In genomic region chr3:48088749-48089466, GRCh38 we compare ENCODE assay signal across 1 cellular context.
A peak's percentile ranks its signal among the peaks of the same experiment; 100 is the strongest.
TF ChIP-seq lines count a peak whose summit lies in the region.

No MANE protein-coding gene starts in this region.

TF ChIP-seq in HepG2, 621 proteins besides CTCF, POLR2A, EP300 and RAD21 (continued from another document and continues in another):
- peak; percentile 86 for TF ChIP-seq ZBED4 (CRISPR knock-in tag; IDR thresholded peaks at IDR 0.05; ENCODE audit: borderline replicate concordance)
- no peak for TF ChIP-seq ATF5 (CRISPR knock-in tag; IDR thresholded peaks at IDR 0.05; ENCODE audit: low read depth)
- TF ChIP-seq MATR3 (CRISPR knock-in tag; IDR thresholded peaks at IDR 0.05), result no peak
- TF ChIP-seq PPARG (CRISPR knock-in tag; conservative IDR thresholded peaks at IDR 0.05), result peak; percentile 54; the same call in 1 of the 2 replicates
- no peak for TF ChIP-seq SNAPC5 (CRISPR knock-in tag; IDR thresholded peaks at IDR 0.05; ENCODE audit: borderline replicate concordance)
- TF ChIP-seq KDM6A (CRISPR knock-in tag; IDR thresholded peaks at IDR 0.05; ENCODE audit: low read depth), result no peak
- peak; percentile 97 for TF ChIP-seq NFYC (CRISPR knock-in tag; IDR thresholded peaks at IDR 0.05)
- 0 out of 2 replicates have a peak, but pooled peaks have one; percentile 19 for TF ChIP-seq ONECUT2 (CRISPR knock-in tag; IDR thresholded peaks at IDR 0.05)
- TF ChIP-seq HMGXB3 (CRISPR knock-in tag; IDR thresholded peaks at IDR 0.05; ENCODE audit: borderline replicate concordance), result peak; percentile 70; the same call in 1 of the 2 replicates
- no peak for TF ChIP-seq GLMP (CRISPR knock-in tag; IDR thresholded peaks at IDR 0.05; ENCODE audit: borderline replicate concordance)
- TF ChIP-seq ZNF737 (CRISPR knock-in tag; IDR thresholded peaks at IDR 0.05; ENCODE audit: borderline replicate concordance), result no peak
- peak; percentile 92 for TF ChIP-seq KDM2A (CRISPR knock-in tag; IDR thresholded peaks at IDR 0.05; ENCODE audit: borderline replicate concordance, low read depth)
- no peak for TF ChIP-seq MAFG (CRISPR knock-in tag; IDR thresholded peaks at IDR 0.05)
- TF ChIP-seq ZBTB25 (CRISPR knock-in tag; IDR thresholded peaks at IDR 0.05), result peak; percentile 78; the same call in 1 of the 2 replicates
- TF ChIP-seq ZNF709 (CRISPR knock-in tag; IDR thresholded peaks at IDR 0.05), result no peak; the same call in 1 of the 2 replicates
- TF ChIP-seq RFX1 (IDR thresholded peaks at IDR 0.05), result no peak
- no peak for TF ChIP-seq ZNF784 (CRISPR knock-in tag; IDR thresholded peaks at IDR 0.05; ENCODE audit: borderline replicate concordance)
- TF ChIP-seq ZKSCAN5 (CRISPR knock-in tag; IDR thresholded peaks at IDR 0.05), result no peak
- TF ChIP-seq HOMEZ (CRISPR knock-in tag; IDR thresholded peaks at IDR 0.05; ENCODE audit: low read depth), result no peak
- no peak for TF ChIP-seq PAF1 (CRISPR knock-in tag; IDR thresholded peaks at IDR 0.05)
- TF ChIP-seq EED (CRISPR knock-in tag; IDR thresholded peaks at IDR 0.05), result no peak
- TF ChIP-seq STAT6 (CRISPR knock-in tag; IDR thresholded peaks at IDR 0.05; ENCODE audit: borderline replicate concordance), result no peak
- TF ChIP-seq PRPF4 (IDR thresholded peaks at IDR 0.05; ENCODE audit: low read depth, low read length, poor library complexity, severe bottlenecking), result no peak
- TF ChIP-seq FLYWCH1 (CRISPR knock-in tag; IDR thresholded peaks at IDR 0.05), result 0 out of 2 replicates have a peak, but pooled peaks have one; percentile 47
- TF ChIP-seq PITX1 (CRISPR knock-in tag; IDR thresholded peaks at IDR 0.05), result peak; percentile 74
- peak; percentile 92 for TF ChIP-seq ZNF274 (CRISPR knock-in tag; IDR thresholded peaks at IDR 0.05)
- peak; percentile 53; the same call in 1 of the 2 replicates for TF ChIP-seq AHR (CRISPR knock-in tag; IDR thresholded peaks at IDR 0.05)
- TF ChIP-seq ETV6 (CRISPR knock-in tag; conservative IDR thresholded peaks at IDR 0.05), result 0 out of 2 replicates have a peak, but pooled peaks have one; percentile 66
- peak; percentile 85; the same call in 1 of the 2 replicates for TF ChIP-seq ZNF451 (CRISPR knock-in tag; IDR thresholded peaks at IDR 0.05)
- no peak for TF ChIP-seq ZEB1 (IDR thresholded peaks at IDR 0.05; ENCODE audit: insufficient replicate concordance, low read depth)
- peak; percentile 95 for TF ChIP-seq ZBTB42 (CRISPR knock-in tag; IDR thresholded peaks at IDR 0.05)
- no peak for TF ChIP-seq SNAI1 (CRISPR knock-in tag; IDR thresholded peaks at IDR 0.05; ENCODE audit: borderline replicate concordance)
- no peak; the same call in 1 of the 2 replicates for TF ChIP-seq HDAC1 (CRISPR knock-in tag; IDR thresholded peaks at IDR 0.05)
- peak; percentile 76 for TF ChIP-seq HOXD1 (CRISPR knock-in tag; IDR thresholded peaks at IDR 0.05)
- no peak; the same call in 1 of the 2 replicates for TF ChIP-seq ZSCAN29 (CRISPR knock-in tag; conservative IDR thresholded peaks at IDR 0.05)
- TF ChIP-seq CERS6 (CRISPR knock-in tag; IDR thresholded peaks at IDR 0.05), result 0 out of 2 replicates have a peak, but pooled peaks have one; percentile 32
- peak; percentile 58 for TF ChIP-seq HDAC2 (CRISPR knock-in tag; IDR thresholded peaks at IDR 0.05)
- peak; percentile 66; the same call in 1 of the 2 replicates for TF ChIP-seq ZC3H13 (CRISPR knock-in tag; IDR thresholded peaks at IDR 0.05)
- TF ChIP-seq ISL2 (CRISPR knock-in tag; IDR thresholded peaks at IDR 0.05), result peak; percentile 54; the same call in 1 of the 2 replicates
- no peak for TF ChIP-seq ZNF569 (CRISPR knock-in tag; IDR thresholded peaks at IDR 0.05; ENCODE audit: borderline replicate concordance)
- TF ChIP-seq ZNF24 (IDR thresholded peaks at IDR 0.05), result no peak
- TF ChIP-seq ZNF468 (CRISPR knock-in tag; IDR thresholded peaks at IDR 0.05), result no peak
- no peak for TF ChIP-seq ZNF597 (CRISPR knock-in tag; IDR thresholded peaks at IDR 0.05)
- 0 out of 2 replicates have a peak, but pooled peaks have one; percentile 19 for TF ChIP-seq ZNF235 (CRISPR knock-in tag; IDR thresholded peaks at IDR 0.05; ENCODE audit: borderline replicate concordance)
